Comparison of ENCODE assay signal across 20 cellular contexts in the genomic region with DNA sequence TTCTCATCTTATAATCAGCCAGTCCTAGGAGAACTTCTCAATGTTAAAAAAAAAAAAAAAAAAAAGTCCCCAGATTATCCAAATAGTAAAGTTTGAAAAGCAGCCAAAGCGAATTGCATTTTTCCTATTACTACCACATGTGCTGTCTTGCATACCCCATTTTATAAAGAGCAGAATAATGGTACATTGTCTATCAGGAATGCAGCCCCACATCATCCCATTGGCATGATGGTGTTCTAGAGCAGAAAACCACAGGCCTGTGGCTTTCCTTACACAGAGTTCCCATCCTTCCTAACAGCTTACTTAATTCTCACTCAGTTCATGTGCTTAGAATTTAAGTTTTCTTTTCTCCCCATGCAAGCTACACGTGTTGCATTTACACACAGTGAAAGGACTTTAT.
DNase-seq lines count a peak whose midpoint lies in the region; ATAC-seq and TF ChIP-seq lines count a peak whose summit lies in the region.
"Had no signal": no experiment of that assay in that cellular context is flagged by ENCODE, and none has a peak within 500 bp of the region (broad histone marks: within the 10 kb centered on the region; RNA-seq: fewer than 3 reads in every experiment).

No MANE protein-coding gene starts in this region.

- no peaks in the 10 kb centered on the region for H3K9me3 ChIP-seq in RWPE2 (ENCODE audit: severe bottlenecking)

- DNase-seq in EH (ENCODE audit: low read depth) (peak; percentile 76), RWPE2 (ENCODE audit: low spot score) (peak; percentile 51), epidermal melanocyte (ENCODE audit: insufficient read length, low spot score) (peak; percentile 70), myocyte (ENCODE audit: low read depth) (peak; percentile 11), medulla oblongata (ENCODE audit: extremely low spot score) (no peak), endothelial cell (ENCODE audit: low spot score) (no peak), UCSD-AML1 (lab: John Stamatoyannopoulos, UW; ENCODE audit: unreplicated experiment) (no peak)
- DNase-seq: activated CD4-positive, alpha-beta T cell treated with anti-CD3 and anti-CD28 coated beads for 1 hour; activated CD8-positive, alpha-beta memory T cell treated with anti-CD3 and anti-CD28 coated beads, Interleukin-2, amount 50 U/mL, for 4 hours; activated naive CD4-positive, alpha-beta T cell treated with anti-CD3 and anti-CD28 coated beads for 36 hours; caudate nucleus; DMS 273 treated with DMSO at 0.1 percent for 48 hours; H7; NCI-H1694; NCI-H524 treated with DMSO at 0.1 percent for 48 hours; small intestine had no signal

- ATAC-seq in RWPE2 (ENCODE audit: low read depth) (peak; percentile 95), GM21447 (IDR thresholded peaks at IDR 0.05; ENCODE audit: unreplicated experiment) (no peak)

- no peak overlapping the region for H3K27ac Mint-ChIP-seq in endothelial cell (ENCODE audit: unreplicated experiment)
- H3K27ac Mint-ChIP-seq: activated naive CD4-positive, alpha-beta T cell treated with anti-CD3 and anti-CD28 coated beads for 36 hours; neural progenitor cell; stimulated activated naive CD8-positive, alpha-beta T cell treated with anti-CD3 and anti-CD28 coated beads, Interleukin-15, Interleukin-2, amounts not matched to agents 100 ng/mL and 50 ng/mL, for 24 hours had no signal

- no peaks in the 10 kb centered on the region for H3K9me3 Mint-ChIP-seq in endothelial cell (ENCODE audit: unreplicated experiment)
- H3K9me3 Mint-ChIP-seq: neural progenitor cell; stimulated activated naive CD8-positive, alpha-beta T cell treated with anti-CD3 and anti-CD28 coated beads, Interleukin-15, Interleukin-2, amounts not matched to agents 100 ng/mL and 50 ng/mL, for 24 hours had no signal

- H3K27me3 Mint-ChIP-seq in endothelial cell (ENCODE audit: unreplicated experiment), result peaks cover 2% of the 10 kb centered on the region
- H3K27me3 Mint-ChIP-seq: stimulated activated naive CD8-positive, alpha-beta T cell treated with anti-CD3 and anti-CD28 coated beads, Interleukin-15, Interleukin-2, amounts not matched to agents 100 ng/mL and 50 ng/mL, for 24 hours had no signal

- H3K27me3 ChIP-seq in RWPE2 (ENCODE audit: insufficient read depth, poor library complexity, severe bottlenecking), result no peaks in the 10 kb centered on the region
- H3K27me3 ChIP-seq: neural progenitor cell had no signal

- no peaks in the 10 kb centered on the region for H3K4me1 Mint-ChIP-seq in endothelial cell (ENCODE audit: unreplicated experiment)

- TF ChIP-seq CTCF in RWPE2 (IDR thresholded peaks at IDR 0.05; ENCODE audit: poor library complexity, severe bottlenecking), result no peak
- TF ChIP-seq CTCF in endothelial cell (IDR thresholded peaks at IDR 0.05; ENCODE audit: unreplicated experiment), result no peak

- H3K36me3 Mint-ChIP-seq in endothelial cell (ENCODE audit: low read depth, unreplicated experiment), result no peaks in the 10 kb centered on the region
- H3K36me3 Mint-ChIP-seq: neural progenitor cell had no signal

- H3K4me3 ChIP-seq in RWPE2 (ENCODE audit: severe bottlenecking), result no peak overlapping the region
- H3K4me3 ChIP-seq: lung, neural progenitor cell had no signal

- peak overlapping the region; percentile 38 for H3K27ac ChIP-seq in RWPE2 (ENCODE audit: poor library complexity, severe bottlenecking)
- H3K27ac ChIP-seq: neural progenitor cell had no signal

- no peaks in the 10 kb centered on the region for H3K36me3 ChIP-seq in RWPE2 (ENCODE audit: low read depth)
- H3K36me3 ChIP-seq: neural progenitor cell had no signal

- H3K4me3 Mint-ChIP-seq in endothelial cell (ENCODE audit: unreplicated experiment), result no peak overlapping the region
- H3K4me3 Mint-ChIP-seq: activated naive CD4-positive, alpha-beta T cell treated with anti-CD3 and anti-CD28 coated beads for 36 hours; neural progenitor cell; stimulated activated naive CD8-positive, alpha-beta T cell treated with anti-CD3 and anti-CD28 coated beads, Interleukin-15, Interleukin-2, amounts not matched to agents 100 ng/mL and 50 ng/mL, for 24 hours had no signal

- H3K4me1 ChIP-seq in RWPE2 (ENCODE audit: insufficient read depth, poor library complexity, severe bottlenecking), result peaks cover 7% of the 10 kb centered on the region

Comparison
In these comparisons a context has a peak if more than half of its experiments do, and no peak if none do; other contexts are left out.
1. DNase-seq: peak in EH (single experiment), RWPE2 (single experiment), epidermal melanocyte (single experiment) and myocyte (single experiment); none in medulla oblongata (single experiment), endothelial cell (single experiment) and UCSD-AML1 (single experiment).